Comparison of ENCODE assay signal across 1 cellular context in the genomic region with DNA sequence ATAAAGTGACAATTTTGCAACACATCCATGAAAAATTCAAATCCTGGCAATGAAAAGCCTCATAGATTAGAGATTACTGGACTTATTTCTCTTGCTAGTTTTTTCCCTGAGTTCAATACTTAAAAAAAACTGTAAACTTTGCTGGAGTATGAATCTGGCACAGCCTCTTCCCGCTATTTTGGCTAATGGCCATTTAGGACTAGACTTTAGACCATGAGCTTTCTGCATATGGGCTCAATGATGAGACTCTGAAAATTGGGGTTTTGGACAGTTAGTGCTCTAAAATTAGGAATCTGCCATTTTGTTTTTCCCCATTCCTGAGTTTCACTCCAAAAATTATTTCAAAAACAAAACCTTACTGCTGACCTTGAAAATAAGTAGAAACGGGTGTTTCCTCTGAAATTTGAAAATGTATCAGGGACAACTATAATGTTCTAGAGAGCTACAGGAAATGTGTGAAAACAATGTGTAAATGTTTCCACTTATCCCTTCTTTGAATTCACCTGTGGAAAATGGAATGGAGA.
TF ChIP-seq lines count a peak whose summit lies in the region.

No MANE protein-coding gene starts in this region.

TF ChIP-seq in GM23338, 12 proteins besides CTCF, POLR2A, EP300 and RAD21 (continued from another document):
- TF ChIP-seq ZNF462 (CRISPR knock-in tag; IDR thresholded peaks at IDR 0.05) (no peak), NANOG (IDR thresholded peaks at IDR 0.05; ENCODE audit: borderline replicate concordance) (no peak), EZH2phosphoT487 (IDR thresholded peaks at IDR 0.05; ENCODE audit: unreplicated experiment) (no peak), EZH2 (IDR thresholded peaks at IDR 0.05; ENCODE audit: low read depth, unreplicated experiment) (no peak), REST (IDR thresholded peaks at IDR 0.05; ENCODE audit: unreplicated experiment) (no peak), ZNF331 (CRISPR knock-in tag; IDR thresholded peaks at IDR 0.05; ENCODE audit: low read depth) (no peak), POLR2AphosphoS5 (IDR thresholded peaks at IDR 0.05; ENCODE audit: low read depth) (no peak)
